Comparison of ENCODE assay signal across 33 cellular contexts in the genomic region with DNA sequence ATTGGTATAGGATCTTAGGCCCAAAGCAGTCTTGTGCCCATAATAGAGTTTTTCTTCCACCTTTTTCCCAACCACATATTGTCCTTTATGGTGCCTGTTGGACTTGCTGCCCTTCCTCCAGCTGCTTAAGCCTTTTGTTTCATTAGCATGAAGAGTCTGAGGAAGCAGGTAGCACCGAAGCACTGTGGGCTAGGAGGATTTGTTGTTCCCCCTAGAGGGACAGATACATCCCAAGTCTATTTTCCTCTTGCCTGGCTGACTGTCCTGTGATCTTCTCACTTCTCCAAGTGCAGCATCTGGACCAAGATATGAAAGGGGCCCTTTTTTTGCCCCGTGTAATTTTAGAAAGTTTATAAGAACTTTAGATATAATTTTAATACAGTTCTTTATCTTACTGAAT. TPM values are rescaled to one million over a fixed set of nuclear protein-coding genes. Genes with fewer than 3 reads are reported as not detected.
"Had no signal": no experiment of that assay in that cellular context is flagged by ENCODE, and none has a peak within 500 bp of the region (broad histone marks: within the 10 kb centered on the region; RNA-seq: fewer than 3 reads in every experiment).

No MANE protein-coding gene starts in this region.

- ATAC-seq: activated T-cell treated with anti-CD3 and anti-CD28 coated beads, Interleukin-2, amount 50 U/mL, for 4 hours; activated T-helper 17 cell treated with anti-CD3 and anti-CD28 coated beads, Interleukin-2, amount 50 U/mL, for 72 hours; effector memory CD8-positive, alpha-beta T cell; gastroesophageal sphincter had no signal

- H3K27me3 ChIP-seq: brain microvascular endothelial cell, dorsolateral prefrontal cortex, esophagus squamous epithelium, gastroesophageal sphincter had no signal

- H3K4me3 Mint-ChIP-seq: activated CD4-positive, alpha-beta memory T cell treated with anti-CD3 and anti-CD28 coated beads, Interleukin-2, amount 10 ng/mL, durations not matched to agents 7 days and 5 days; activated CD4-positive, alpha-beta T cell treated with anti-CD3 and anti-CD28 coated beads, Interleukin-2, amount 10 ng/mL, durations not matched to agents 7 days and 5 days; activated naive CD8-positive, alpha-beta T cell; activated T-cell treated with anti-CD3 and anti-CD28 coated beads, Interleukin-2, amount 50 U/mL, for 4 hours; activated T-helper 17 cell treated with anti-CD3 and anti-CD28 coated beads, Interleukin-2, amount 50 U/mL, for 72 hours; central memory CD8-positive, alpha-beta T cell; dendritic cell treated with granulocyte-macrophage colony-stimulating factor and Interleukin-4, amounts not matched to agents 40 ng/mL and 50 ng/mL, for 4 days; effector memory CD8-positive, alpha-beta T cell had no signal

- H3K4me1 ChIP-seq: esophagus squamous epithelium, gastroesophageal sphincter had no signal

- H3K27me3 Mint-ChIP-seq: activated CD4-positive, alpha-beta memory T cell treated with anti-CD3 and anti-CD28 coated beads, Interleukin-2, amount 10 ng/mL, durations not matched to agents 7 days and 5 days; activated CD4-positive, alpha-beta T cell treated with anti-CD3 and anti-CD28 coated beads, Interleukin-2, amount 10 ng/mL, durations not matched to agents 7 days and 5 days; activated naive CD8-positive, alpha-beta T cell; activated T-helper 17 cell treated with anti-CD3 and anti-CD28 coated beads, Interleukin-2, amount 50 U/mL, for 72 hours; central memory CD8-positive, alpha-beta T cell; dendritic cell treated with granulocyte-macrophage colony-stimulating factor and Interleukin-4, amounts not matched to agents 40 ng/mL and 50 ng/mL, for 4 days; effector memory CD8-positive, alpha-beta T cell had no signal

- H3K27ac ChIP-seq: brain microvascular endothelial cell, coronary artery, dorsolateral prefrontal cortex, epithelial cell of prostate, esophagus squamous epithelium, gastroesophageal sphincter had no signal

- H3K4me3 ChIP-seq: coronary artery, dorsolateral prefrontal cortex, esophagus squamous epithelium, gastroesophageal sphincter had no signal

- H3K27ac Mint-ChIP-seq: activated CD4-positive, alpha-beta memory T cell treated with anti-CD3 and anti-CD28 coated beads, Interleukin-2, amount 10 ng/mL, durations not matched to agents 7 days and 5 days; activated CD4-positive, alpha-beta T cell treated with anti-CD3 and anti-CD28 coated beads, Interleukin-2, amount 10 ng/mL, durations not matched to agents 7 days and 5 days; activated naive CD8-positive, alpha-beta T cell; activated T-helper 17 cell treated with anti-CD3 and anti-CD28 coated beads, Interleukin-2, amount 50 U/mL, for 72 hours; dendritic cell treated with granulocyte-macrophage colony-stimulating factor and Interleukin-4, amounts not matched to agents 40 ng/mL and 50 ng/mL, for 4 days; effector memory CD8-positive, alpha-beta T cell had no signal

- H3K4me1 Mint-ChIP-seq: activated CD4-positive, alpha-beta memory T cell treated with anti-CD3 and anti-CD28 coated beads, Interleukin-2, amount 10 ng/mL, durations not matched to agents 7 days and 5 days; activated CD4-positive, alpha-beta T cell treated with anti-CD3 and anti-CD28 coated beads, Interleukin-2, amount 10 ng/mL, durations not matched to agents 7 days and 5 days; activated T-helper 17 cell treated with anti-CD3 and anti-CD28 coated beads, Interleukin-2, amount 50 U/mL, for 72 hours; central memory CD8-positive, alpha-beta T cell had no signal

- DNase-seq: activated CD4-positive, alpha-beta memory T cell treated with anti-CD3 and anti-CD28 coated beads, Interleukin-2, amount 10 ng/mL, durations not matched to agents 7 days and 5 days; activated CD4-positive, alpha-beta T cell treated with anti-CD3 and anti-CD28 coated beads for 1 hour; activated CD4-positive, alpha-beta T cell treated with anti-CD3 and anti-CD28 coated beads for 4 hours; activated CD4-positive, alpha-beta T cell treated with anti-CD3 and anti-CD28 coated beads, Interleukin-2, amount 10 ng/mL, durations not matched to agents 7 days and 5 days; activated CD4-positive, alpha-beta T cell treated with anti-CD3 and anti-CD28 coated beads, Interleukin-2, amount 50 U/mL, for 4 hours; activated CD8-positive, alpha-beta memory T cell treated with anti-CD3 and anti-CD28 coated beads for 24 hours; activated effector memory CD4-positive, alpha-beta T cell treated with Interleukin-2 at 50 U/mL for 16 hours; activated gamma-delta T cell treated with Interleukin-2 at 50 U/mL for 16 hours; activated naive CD4-positive, alpha-beta T cell treated with anti-CD3 and anti-CD28 coated beads, Interleukin-2, amount 50 U/mL, for 16 hours; activated naive CD4-positive, alpha-beta T cell treated with Interleukin-2 at 50 U/mL for 16 hours; activated T-cell treated with anti-CD3 and anti-CD28 coated beads, Interleukin-2, amount 50 U/mL, for 4 hours; amniotic stem cell; anterior cingulate cortex; brain microvascular endothelial cell; dorsolateral prefrontal cortex; effector CD4-positive, alpha-beta T cell; effector memory CD8-positive, alpha-beta T cell; esophagus squamous epithelium; foreskin melanocyte; T-helper 2 cell had no signal

- H3K36me3 ChIP-seq: brain microvascular endothelial cell, gastroesophageal sphincter had no signal

RNA-seq across cellular contexts. Expression of a gene that starts 50.7 kb away (rescaled TPM):
- total RNA-seq: activated CD4-positive, alpha-beta memory T cell treated with anti-CD3 and anti-CD28 coated beads, Interleukin-2, amount 10 ng/mL, durations not matched to agents 7 days and 5 days; activated CD4-positive, alpha-beta T cell treated with anti-CD3 and anti-CD28 coated beads, Interleukin-2, amount 10 ng/mL, durations not matched to agents 7 days and 5 days; activated T-cell treated with anti-CD3 and anti-CD28 coated beads, Interleukin-2, amount 50 U/mL, for 4 hours; activated T-helper 17 cell treated with anti-CD3 and anti-CD28 coated beads, Interleukin-2, amount 50 U/mL, for 72 hours; astrocyte; bronchial epithelial cell; endothelial cell of umbilical vein; esophagus squamous epithelium; gastroesophageal sphincter; T-helper 1 cell treated with Interleukin-12 subunit alpha and Interleukin-12 subunit beta and Interleukin-4 antibody, amounts not matched to agents 30 ng/mL and 1 ng/mL, for 36 hours had no signal
- polyA plus RNA-seq: adipose tissue, endothelial cell of umbilical vein, esophagus had no signal
